In genomic region chr10:50855015-50855414, GRCh38 we compare ENCODE assay signal across 36 cellular contexts. TPM values are rescaled to one million over a fixed set of nuclear protein-coding genes. Genes with fewer than 3 reads are reported as not detected.
"Had no signal": no experiment of that assay in that cellular context is flagged by ENCODE, and none has a peak within 500 bp of the region (broad histone marks: within the 10 kb centered on the region; RNA-seq: fewer than 3 reads in every experiment).

No MANE protein-coding gene starts in this region.

- DNase-seq: activated B cell treated with CpG ODN at 0.5 μM for 24 hours; activated CD4-positive, alpha-beta memory T cell treated with anti-CD3 and anti-CD28 coated beads for 36 hours; activated CD4-positive, alpha-beta T cell treated with anti-CD3 and anti-CD28 coated beads for 4 hours; activated CD4-positive, alpha-beta T cell treated with anti-CD3 and anti-CD28 coated beads, Interleukin-2, amount 50 U/mL, for 1 hour; activated CD4-positive, CD25-positive, alpha-beta regulatory T cell treated with anti-CD3 and anti-CD28 coated beads, Interleukin-2, amount 50 U/mL, for 72 hours; activated CD8-positive, alpha-beta memory T cell treated with anti-CD3 and anti-CD28 coated beads, Interleukin-2, amount 50 U/mL, for 4 hours; activated gamma-delta T cell treated with Interleukin-2 at 50 U/mL for 16 hours; activated naive CD4-positive, alpha-beta T cell treated with anti-CD3 and anti-CD28 coated beads for 36 hours; activated T-cell treated with anti-CD3 and anti-CD28 coated beads for 4 hours; activated T-cell treated with anti-CD3 and anti-CD28 coated beads, Interleukin-2, amount 50 U/mL, for 4 hours; adrenal gland; anterior cingulate cortex; brain microvascular endothelial cell; cerebellar nuclear complex; NCI-H1105; NCI-H1417 treated with DMSO at 0.1 percent for 48 hours; NCI-H187 treated with DMSO at 0.1 percent for 48 hours; NCI-H2081 treated with DMSO at 0.1 percent for 48 hours; NCI-H510A; NCI-H526; NCI-H748 treated with DMSO at 0.1 percent for 48 hours; NK-92 treated with Interleukin-12 subunit alpha and Interleukin-12 subunit beta, amount 100 ng/mL, for 24 hours; PC-3; Peyer's patch; Right ventricle myocardium superior; RPMI8226; SW 1271; T-helper 1 cell; T-helper 2 cell; T-helper 9 cell had no signal

- H3K4me3 ChIP-seq: adrenal gland, K562, Peyer's patch had no signal

- H3K4me1 ChIP-seq: adrenal gland, Peyer's patch had no signal

- H3K9me3 ChIP-seq: adrenal gland, Peyer's patch had no signal

- H3K27me3 ChIP-seq: brain microvascular endothelial cell, Peyer's patch had no signal

- H3K36me3 ChIP-seq: adrenal gland, brain microvascular endothelial cell had no signal

- H3K27ac ChIP-seq: adrenal gland, brain microvascular endothelial cell, Peyer's patch, VCaP had no signal

- ATAC-seq: activated naive CD4-positive, alpha-beta T cell treated with anti-CD3 and anti-CD28 coated beads, Interleukin-2, amount 50 U/mL, for 72 hours; activated T-cell treated with anti-CD3 and anti-CD28 coated beads, Interleukin-2, amount 50 U/mL, for 4 hours; K562; PC-3 had no signal

RNA-seq across cellular contexts. Expression of gene A1CF, which starts 30.4 kb away (rescaled TPM):
- total RNA-seq: activated B cell treated with CpG ODN at 0.5 μM for 24 hours; activated CD4-positive, alpha-beta memory T cell treated with anti-CD3 and anti-CD28 coated beads for 36 hours; activated naive CD4-positive, alpha-beta T cell treated with anti-CD3 and anti-CD28 coated beads for 36 hours; activated naive CD4-positive, alpha-beta T cell treated with anti-CD3 and anti-CD28 coated beads, Interleukin-2, amount 50 U/mL, for 72 hours; activated T-helper 1 cell treated with anti-CD3 and anti-CD28 coated beads, Interleukin-12 subunit alpha, Interleukin-12 subunit beta, Interleukin-2, Interleukin-4 antibody, amounts not matched to agents 30 ng/mL and 10 ng/mL and 1 ng/mL, durations not matched to agents 14 hours and 24 hours and 36 hours; cardiac septum; MCF 10A; PC-3 had no signal
- polyA plus RNA-seq: K562 had no signal
